Comparison of ENCODE assay signal across 19 cellular contexts in the genomic region with DNA sequence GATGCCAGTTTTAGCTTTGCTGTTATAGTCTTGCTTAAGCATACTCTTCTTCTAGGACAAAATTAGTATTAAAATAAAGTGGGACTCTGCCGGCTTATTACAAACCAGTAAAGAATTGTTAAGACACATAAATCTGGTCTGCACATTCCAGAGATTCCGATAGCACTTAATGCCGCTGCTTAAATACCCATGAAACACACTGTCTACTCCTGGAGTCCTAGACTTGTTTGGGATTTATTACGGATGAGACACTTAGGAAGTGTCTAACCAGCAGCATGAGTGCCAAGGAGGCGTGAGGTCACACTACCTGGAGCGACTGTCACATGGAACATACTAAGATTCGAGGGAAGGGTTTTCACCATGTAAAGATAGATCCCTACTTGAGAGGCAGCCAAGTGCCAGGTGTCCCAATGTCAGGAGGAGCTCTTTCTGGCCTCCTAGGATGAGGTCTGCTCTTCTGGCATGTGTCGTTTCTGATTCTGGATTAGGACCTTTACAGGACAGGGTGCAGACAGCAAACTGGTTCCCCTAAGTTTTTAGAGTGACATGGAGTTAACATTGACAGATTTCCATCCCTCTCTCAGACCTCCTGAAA.
DNase-seq lines count a peak whose midpoint lies in the region; ATAC-seq and FAIRE-seq lines count a peak whose summit lies in the region.
"Had no signal": no experiment of that assay in that cellular context is flagged by ENCODE, and none has a peak within 500 bp of the region (broad histone marks: within the 10 kb centered on the region; RNA-seq: fewer than 3 reads in every experiment).

No MANE protein-coding gene starts in this region.

- DNase-seq in NCI-H82 (lab: John Stamatoyannopoulos, UW) (peak; percentile 10), NCI-H82 treated with DMSO at 0.1 percent for 48 hours (lab: John Stamatoyannopoulos, UW; ENCODE audit: unreplicated experiment) (no peak), cerebellar cortex (ENCODE audit: low spot score) (peak; percentile 46), mesendoderm (peak; percentile 17), urothelium cell line (ENCODE audit: low spot score) (peak; percentile 53), SKM-1 (lab: John Stamatoyannopoulos, UW; ENCODE audit: unreplicated experiment) (no peak), Right ventricle myocardium inferior (ENCODE audit: missing footprints) (no peak)
- DNase-seq: activated CD8-positive, alpha-beta T cell treated with anti-CD3 and anti-CD28 coated beads for 36 hours; activated gamma-delta T cell treated with Interleukin-2 at 50 U/mL for 16 hours; KBM-7; left ventricle myocardium inferior; NCI-H524 treated with DMSO at 0.1 percent for 48 hours; stimulated activated naive CD8-positive, alpha-beta T cell treated with anti-CD3 and anti-CD28 coated beads, Interleukin-15, amount 100 ng/mL, for 72 hours; transverse colon had no signal

- no peaks in the 10 kb centered on the region for H3K79me2 ChIP-seq in mesendoderm (ENCODE audit: control insufficient read depth, insufficient read depth, low read length)

- H3K4me1 ChIP-seq in mesendoderm (ENCODE audit: control insufficient read depth, low read depth, low read length), result peaks cover 4% of the 10 kb centered on the region
- H3K4me1 ChIP-seq: breast epithelium, right atrium auricular region, transverse colon had no signal

- H3K4me3 ChIP-seq in mesendoderm (ENCODE audit: low read length), result no peak overlapping the region
- H3K4me3 ChIP-seq: breast epithelium, left ventricle myocardium inferior, right atrium auricular region, transverse colon had no signal

- H2BK15ac ChIP-seq in mesendoderm (replicated peaks; ENCODE audit: low read depth), result no peak overlapping the region

- no peak overlapping the region for H2AK5ac ChIP-seq in mesendoderm (ENCODE audit: low read length)

- H3K18ac ChIP-seq in mesendoderm (ENCODE audit: low read length), result no peak overlapping the region

- no peak overlapping the region for H3K9ac ChIP-seq in mesendoderm (ENCODE audit: low read length)

- H3K56ac ChIP-seq in mesendoderm (ENCODE audit: low read length), result no peak overlapping the region

- H3K27me3 ChIP-seq in mesendoderm (ENCODE audit: insufficient read depth, low read length, poor library complexity), result no peaks in the 10 kb centered on the region
- H3K27me3 ChIP-seq: breast epithelium, right atrium auricular region, transverse colon had no signal

- no peak overlapping the region for H2BK5ac ChIP-seq in mesendoderm (ENCODE audit: low read length)

- no peak overlapping the region for H3K4me2 ChIP-seq in mesendoderm (ENCODE audit: low read length)

- no peak overlapping the region for H3K23ac ChIP-seq in mesendoderm (ENCODE audit: low read length)

- intact Hi-C loops in Right ventricle myocardium inferior (cut with DNase I), result no loop called here

- H2BK120ac ChIP-seq in mesendoderm (ENCODE audit: low read depth, low read length), result no peak overlapping the region

- H4K8ac ChIP-seq in mesendoderm (ENCODE audit: low read depth, low read length), result no peak overlapping the region

- H3K27ac ChIP-seq in mesendoderm (ENCODE audit: low read depth, low read length), result no peak overlapping the region
- H3K27ac ChIP-seq: breast epithelium, left ventricle myocardium inferior, right atrium auricular region, transverse colon had no signal

- no CpG with 5 or more reads among the region's 8 CpGs for WGBS in mesendoderm (ENCODE audit: extremely low coverage, insufficient coverage, low lambda C conversion rate)

- no peaks in the 10 kb centered on the region for H3K36me3 ChIP-seq in mesendoderm (ENCODE audit: control insufficient read depth, insufficient read depth, low read length)
- H3K36me3 ChIP-seq: breast epithelium, left ventricle myocardium inferior, right atrium auricular region, transverse colon had no signal

- H4K5ac ChIP-seq in mesendoderm (ENCODE audit: low read length), result no peak overlapping the region

- no peak overlapping the region for H3K4ac ChIP-seq in mesendoderm (ENCODE audit: low read depth, low read length)

- ATAC-seq in GM21576 (IDR thresholded peaks at IDR 0.05; ENCODE audit: unreplicated experiment) (no peak), Right ventricle myocardium inferior (no peak)
- ATAC-seq: activated CD4-positive, CD25-positive, alpha-beta regulatory T cell treated with anti-CD3 and anti-CD28 coated beads, Interleukin-2, amount 50 U/mL, for 24 hours; activated CD8-positive, alpha-beta T cell treated with anti-CD3 and anti-CD28 coated beads for 36 hours; stimulated activated naive CD8-positive, alpha-beta T cell treated with anti-CD3 and anti-CD28 coated beads, Interleukin-15, amount 100 ng/mL, for 72 hours had no signal

- no peak for FAIRE-seq in urothelium cell line (lab: Jason Lieb, UNC)
- FAIRE-seq: GM18507 had no signal

- H3K79me1 ChIP-seq in mesendoderm (ENCODE audit: low read length), result no peaks in the 10 kb centered on the region

Comparison
In these comparisons a context has a peak if more than half of its experiments do, and no peak if none do; other contexts are left out.
1. DNase-seq: peak in NCI-H82 (single experiment), cerebellar cortex (single experiment), mesendoderm (single experiment) and urothelium cell line (single experiment); none in NCI-H82 treated with DMSO at 0.1 percent for 48 hours (single experiment), SKM-1 (single experiment) and Right ventricle myocardium inferior (single experiment).